In the genomic region with DNA sequence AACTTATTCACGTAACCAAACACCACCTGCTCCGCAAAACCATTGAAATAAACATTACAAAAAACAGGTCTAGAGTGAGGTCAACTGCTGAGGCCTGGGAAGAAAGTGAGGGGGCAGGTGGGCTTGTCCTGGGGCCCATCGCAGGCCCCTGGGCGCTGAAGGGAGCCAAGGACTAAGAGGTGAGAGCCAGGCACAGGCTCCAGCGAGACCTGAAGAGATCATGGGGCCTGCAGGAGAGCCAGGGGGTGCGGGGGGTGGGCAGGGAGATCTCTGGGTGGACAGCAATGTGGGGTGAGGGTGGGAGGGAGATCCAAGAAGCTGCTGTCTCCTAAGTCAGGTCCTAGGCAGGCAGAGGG, we compare ENCODE assay signal across 15 cellular contexts. TPM values are rescaled to one million over a fixed set of nuclear protein-coding genes. Genes with fewer than 3 reads are reported as not detected.
DNase-seq lines count a peak whose midpoint lies in the region; ATAC-seq and TF ChIP-seq lines count a peak whose summit lies in the region.
"Had no signal": no experiment of that assay in that cellular context is flagged by ENCODE, and none has a peak within 500 bp of the region (broad histone marks: within the 10 kb centered on the region; RNA-seq: fewer than 3 reads in every experiment).

No MANE protein-coding gene starts in this region.

- H3K9me2 ChIP-seq in GM23338 (ENCODE audit: insufficient read depth): no peaks in the 10 kb centered on the region

- no peak for TF ChIP-seq CTCF in GM23338 (conservative IDR thresholded peaks at IDR 0.05; ENCODE audit: low read depth in 2 of 2)
- no peak for TF ChIP-seq CTCF in WTC11 (IDR thresholded peaks at IDR 0.05)
- TF ChIP-seq CTCF in prostate gland (IDR thresholded peaks at IDR 0.05): no peak
- no peak for TF ChIP-seq CTCF in chondrocyte (IDR thresholded peaks at IDR 0.05)

- peak overlapping the region; percentile 76 for H3K4me3 Mint-ChIP-seq in GM23338
- H3K4me3 Mint-ChIP-seq in WTC11: peak overlapping the region; percentile 61
- H3K4me3 Mint-ChIP-seq in chondrocyte (ENCODE audit: unreplicated experiment): no peak overlapping the region
- no peak overlapping the region for H3K4me3 Mint-ChIP-seq in activated CD4-positive, alpha-beta memory T cell treated with anti-CD3 and anti-CD28 coated beads for 36 hours
- H3K4me3 Mint-ChIP-seq: central memory CD8-positive, alpha-beta T cell; neural crest cell had no signal

- H3K27me3 Mint-ChIP-seq in GM23338 (ENCODE audit: insufficient read depth, low read depth, poor library complexity): peaks cover 24% of the 10 kb centered on the region
- peaks cover 33% of the 10 kb centered on the region for H3K27me3 Mint-ChIP-seq in WTC11 (ENCODE audit: low read depth)
- H3K27me3 Mint-ChIP-seq in chondrocyte (ENCODE audit: low read depth): peaks cover 25% of the 10 kb centered on the region
- no peaks in the 10 kb centered on the region for H3K27me3 Mint-ChIP-seq in activated CD4-positive, alpha-beta memory T cell treated with anti-CD3 and anti-CD28 coated beads for 36 hours
- H3K27me3 Mint-ChIP-seq: central memory CD8-positive, alpha-beta T cell had no signal

- peak overlapping the region; percentile 96 for H3K4me2 ChIP-seq in GM23338

- H3K9ac ChIP-seq in iPS-20b (ENCODE audit: low read depth, low read length): peak overlapping the region; percentile 79; the same call in 1 of the 2 replicates

- no peaks in the 10 kb centered on the region for H4K20me1 ChIP-seq in GM23338 (replicated peaks; ENCODE audit: insufficient read depth)

- H3K4me3 ChIP-seq in GM23338 (peak overlapping the region; percentile 57), iPS-20b (ENCODE audit: low read length) (peak overlapping the region; percentile 67; the same call in 1 of the 2 replicates), prostate gland (peak overlapping the region; percentile 11 to 35)
- H3K4me3 ChIP-seq: uterus had no signal

- H2AFZ ChIP-seq in GM23338: no peak overlapping the region

- CTCF ChIA-PET in WTC11 (lab: Charles Lee): interaction anchor here (0.9 to 4.8 kb wide), 12 partner anchors 12 to 224 kb away, joined by 3 to 133 read pairs (median 11); partner anchors contain the start of gene MAP3K14
- CTCF ChIA-PET in activated CD4-positive, alpha-beta memory T cell treated with anti-CD3 and anti-CD28 coated beads for 36 hours (lab: Charles Lee): interaction anchor here (1.3 kb wide), 1 partner anchor 148 kb away, joined by 3 read pairs; no protein-coding TSS in a partner anchor

- intact Hi-C loops in prostate gland (cut with DNase I): no loop called here
- intact Hi-C loops in activated CD4-positive, alpha-beta memory T cell treated with anti-CD3 and anti-CD28 coated beads for 36 hours (cut with micrococcal nuclease): no loop called here

- POLR2A ChIA-PET in WTC11 (lab: Charles Lee): interaction anchor here (0.9 to 1.4 kb wide), 4 partner anchors 15 to 28 kb away, joined by 3 to 6 read pairs (median 3); no protein-coding TSS in a partner anchor
- POLR2A ChIA-PET in activated CD4-positive, alpha-beta memory T cell treated with anti-CD3 and anti-CD28 coated beads for 36 hours (lab: Charles Lee): no interaction called here

- H3F3A ChIP-seq in GM23338 (replicated peaks; ENCODE audit: low read depth): peaks cover 23% of the 10 kb centered on the region; the same call in 1 of the 2 replicates

- DNase-seq in GM23338 (ENCODE audit: low spot score): no peak
- no peak for DNase-seq in WTC11 (ENCODE audit: low spot score)
- DNase-seq in prostate gland (ENCODE audit: low spot score): no peak
- no peak for DNase-seq in chondrocyte (ENCODE audit: low spot score)
- DNase-seq in activated CD4-positive, alpha-beta memory T cell treated with anti-CD3 and anti-CD28 coated beads for 36 hours: no peak
- no peak for DNase-seq in activated CD4-positive, CD25-positive, alpha-beta regulatory T cell treated with anti-CD3 and anti-CD28 coated beads, Interleukin-2, amount 50 U/mL, for 72 hours
- DNase-seq: DMS79 treated with DMSO at 0.1 percent for 48 hours, NCI-H1105, NCI-H524, SHP77, uterus had no signal

- H3K27ac ChIP-seq in GM23338 (ENCODE audit: low read depth) (no peak overlapping the region), iPS-20b (ENCODE audit: low read length) (no peak overlapping the region), prostate gland (peak overlapping the region; percentile 80 to 83)
- H3K27ac ChIP-seq: uterus had no signal

- H3K4me1 Mint-ChIP-seq in GM23338 (peaks cover 39% of the 10 kb centered on the region), WTC11 (peaks cover 31% of the 10 kb centered on the region), chondrocyte (ENCODE audit: low read depth) (peaks cover 12% of the 10 kb centered on the region)
- peaks cover 10% of the 10 kb centered on the region for H3K4me1 Mint-ChIP-seq in activated CD4-positive, alpha-beta memory T cell treated with anti-CD3 and anti-CD28 coated beads for 36 hours (ENCODE audit: low read depth)

- WGBS in prostate gland: 80% methylated on average over 6 of the region's 6 CpGs

- H3K4me1 ChIP-seq in GM23338 (ENCODE audit: insufficient read depth) (peaks cover 21% of the 10 kb centered on the region), iPS-20b (ENCODE audit: insufficient read depth, low read length) (peaks cover 5% of the 10 kb centered on the region; the same call in 1 of the 2 replicates), prostate gland (replicated peaks) (no peaks in the 10 kb centered on the region)

- H3K79me2 ChIP-seq in GM23338 (replicated peaks; ENCODE audit: insufficient read depth): no peaks in the 10 kb centered on the region; the same call in none of the 2 replicates

- H3K27ac Mint-ChIP-seq in GM23338 (no peak overlapping the region), WTC11 (no peak overlapping the region; the same call in 1 of the 2 replicates), chondrocyte (ENCODE audit: unreplicated experiment) (no peak overlapping the region)
- no peak overlapping the region for H3K27ac Mint-ChIP-seq in activated CD4-positive, alpha-beta memory T cell treated with anti-CD3 and anti-CD28 coated beads for 36 hours

- TF ChIP-seq POLR2A in prostate gland (IDR thresholded peaks at IDR 0.05): no peak

- H3K27me3 ChIP-seq in GM23338 (ENCODE audit: insufficient read depth) (peaks cover 17% of the 10 kb centered on the region), iPS-20b (ENCODE audit: insufficient read depth, low read length) (peaks cover 39% of the 10 kb centered on the region), prostate gland (replicated peaks; ENCODE audit: insufficient read depth) (no peaks in the 10 kb centered on the region)

- no peak for ATAC-seq in GM23338
- no peak for ATAC-seq in WTC11
- ATAC-seq in HG03571 (IDR thresholded peaks at IDR 0.05; ENCODE audit: unreplicated experiment): no peak

- H3K9me3 ChIP-seq in iPS-20b (ENCODE audit: insufficient read depth, low read depth, low read length): no peaks in the 10 kb centered on the region
- no peaks in the 10 kb centered on the region for H3K9me3 ChIP-seq in prostate gland
- H3K9me3 ChIP-seq: uterus had no signal

- H3K9me3 Mint-ChIP-seq in GM23338 (peaks cover 2% of the 10 kb centered on the region; the same call in 1 of the 3 replicates), WTC11 (peaks cover 4% of the 10 kb centered on the region), chondrocyte (ENCODE audit: low read depth) (no peaks in the 10 kb centered on the region)
- no peaks in the 10 kb centered on the region for H3K9me3 Mint-ChIP-seq in activated CD4-positive, alpha-beta memory T cell treated with anti-CD3 and anti-CD28 coated beads for 36 hours
- H3K9me3 Mint-ChIP-seq: central memory CD8-positive, alpha-beta T cell; neural crest cell had no signal

- H3K36me3 Mint-ChIP-seq in GM23338 (ENCODE audit: low read depth): peaks cover 12% of the 10 kb centered on the region
- H3K36me3 Mint-ChIP-seq in WTC11: peaks cover 4% of the 10 kb centered on the region
- no peaks in the 10 kb centered on the region for H3K36me3 Mint-ChIP-seq in chondrocyte (ENCODE audit: low read depth)
- no peaks in the 10 kb centered on the region for H3K36me3 Mint-ChIP-seq in activated CD4-positive, alpha-beta memory T cell treated with anti-CD3 and anti-CD28 coated beads for 36 hours

- H3K36me3 ChIP-seq in GM23338 (ENCODE audit: insufficient read depth) (no peaks in the 10 kb centered on the region), iPS-20b (ENCODE audit: insufficient read depth, low read depth, low read length) (no peaks in the 10 kb centered on the region), prostate gland (no peaks in the 10 kb centered on the region)
- H3K36me3 ChIP-seq: uterus had no signal

TF ChIP-seq in WTC11, 78 proteins besides CTCF, POLR2A, EP300 and RAD21 (continues in another document):
- TF ChIP-seq FOXJ3 (CRISPR knock-in tag; IDR thresholded peaks at IDR 0.05; ENCODE audit: borderline replicate concordance) (no peak), ELF4 (CRISPR knock-in tag; IDR thresholded peaks at IDR 0.05; ENCODE audit: low read depth) (no peak), RORB (CRISPR knock-in tag; IDR thresholded peaks at IDR 0.05) (no peak), GTF2I (CRISPR knock-in tag; conservative IDR thresholded peaks at IDR 0.05) (no peak), NFATC4 (CRISPR knock-in tag; IDR thresholded peaks at IDR 0.05) (no peak)
- TF ChIP-seq, protein P1, sequence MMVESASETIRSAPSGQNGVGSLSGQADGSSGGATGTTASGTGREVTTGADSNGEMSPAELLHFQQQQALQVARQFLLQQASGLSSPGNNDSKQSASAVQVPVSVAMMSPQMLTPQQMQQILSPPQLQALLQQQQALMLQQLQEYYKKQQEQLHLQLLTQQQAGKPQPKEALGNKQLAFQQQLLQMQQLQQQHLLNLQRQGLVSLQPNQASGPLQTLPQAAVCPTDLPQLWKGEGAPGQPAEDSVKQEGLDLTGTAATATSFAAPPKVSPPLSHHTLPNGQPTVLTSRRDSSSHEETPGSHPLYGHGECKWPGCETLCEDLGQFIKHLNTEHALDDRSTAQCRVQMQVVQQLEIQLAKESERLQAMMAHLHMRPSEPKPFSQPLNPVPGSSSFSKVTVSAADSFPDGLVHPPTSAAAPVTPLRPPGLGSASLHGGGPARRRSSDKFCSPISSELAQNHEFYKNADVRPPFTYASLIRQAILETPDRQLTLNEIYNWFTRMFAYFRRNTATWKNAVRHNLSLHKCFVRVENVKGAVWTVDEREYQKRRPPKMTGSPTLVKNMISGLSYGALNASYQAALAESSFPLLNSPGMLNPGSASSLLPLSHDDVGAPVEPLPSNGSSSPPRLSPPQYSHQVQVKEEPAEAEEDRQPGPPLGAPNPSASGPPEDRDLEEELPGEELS (CRISPR knock-in tag; IDR thresholded peaks at IDR 0.05): no peak

RNA-seq across cellular contexts. Expression of gene ARHGAP27, which starts 7.9 kb away (rescaled TPM):
- 14.3 and 17.7 TPM in 2 replicates for total RNA-seq in GM23338 (2014; rRNA removed; shearing (Covaris generic))
- polyA plus RNA-seq in GM23338 (2016; fragmentation: Nextera tagmentation; extraction: Ambion mirVana): 5.3 and 5.9 TPM in 2 replicates
- 12.9 to 16.0 TPM (median 14.8 TPM) in 3 replicates for total RNA-seq in WTC11 (2021)
- 10 to 100 TPM; 37.9 to 39.9 TPM for total RNA-seq in prostate gland
- total RNA-seq in chondrocyte: 1.5 to 2.7 TPM (median 2.0 TPM) in 3 replicates
- 10 to 100 TPM; 41.7 to 44.3 TPM for total RNA-seq in activated CD4-positive, alpha-beta memory T cell treated with anti-CD3 and anti-CD28 coated beads for 36 hours

Comparison
In these comparisons a context has a peak if more than half of its experiments do, and no peak if none do; other contexts are left out.
1. H3K27ac ChIP-seq: peak in prostate gland (2 of 2); none in GM23338 (single experiment) and iPS-20b (single experiment).
2. H3K4me3 Mint-ChIP-seq: peak in GM23338 (single experiment) and WTC11 (single experiment); none in chondrocyte (single experiment) and activated CD4-positive, alpha-beta memory T cell treated with anti-CD3 and anti-CD28 coated beads for 36 hours (single experiment).
3. Peak in every context shown above with its lines, with median percentiles within 50 percentile points of each other: H3K4me3 ChIP-seq.